Comparison of ENCODE assay signal across 18 cellular contexts in the genomic region with DNA sequence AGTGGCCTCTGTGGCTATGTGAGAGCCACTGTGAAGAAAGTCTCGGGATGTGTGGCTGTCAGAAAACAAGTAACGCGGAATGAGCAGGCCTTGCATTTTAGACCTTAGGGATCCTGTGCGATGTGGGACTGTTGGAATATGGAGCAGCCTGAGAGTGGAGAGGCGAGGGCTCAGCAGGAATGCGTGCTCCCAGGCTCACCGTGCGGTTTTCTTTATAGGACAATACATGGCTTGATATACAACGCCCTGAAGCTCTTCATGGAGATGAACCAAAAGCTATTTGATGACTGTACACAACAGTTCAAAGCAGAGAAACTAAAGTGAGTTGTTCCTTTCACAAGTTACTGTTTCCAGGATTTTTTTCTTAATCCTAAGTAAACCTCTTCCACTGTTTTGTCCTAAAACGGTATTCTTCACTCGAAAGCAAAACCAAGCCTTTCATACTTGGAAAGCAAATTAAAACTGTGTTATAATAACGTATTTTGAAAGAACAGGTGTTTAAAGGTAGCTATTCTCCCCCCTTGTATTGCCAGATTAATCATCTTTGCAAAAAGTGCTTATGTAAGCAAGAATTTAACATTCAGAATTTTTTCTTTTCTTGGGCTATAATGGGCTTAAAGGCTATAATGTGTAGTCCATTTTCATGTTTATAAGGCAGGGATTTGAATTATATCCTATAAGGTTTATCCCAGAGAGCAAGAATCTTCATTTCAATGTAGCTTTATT. TPM values are rescaled to one million over a fixed set of nuclear protein-coding genes. Genes with fewer than 3 reads are reported as not detected.
DNase-seq lines count a peak whose midpoint lies in the region; ATAC-seq and TF ChIP-seq lines count a peak whose summit lies in the region.
"Had no signal": no experiment of that assay in that cellular context is flagged by ENCODE, and none has a peak within 500 bp of the region (broad histone marks: within the 10 kb centered on the region; RNA-seq: fewer than 3 reads in every experiment).

No MANE protein-coding gene starts in this region.

- H3K4me3 Mint-ChIP-seq in activated CD8-positive, alpha-beta T cell treated with anti-CD3 and anti-CD28 coated beads, Interleukin-2, amount 10 ng/mL, durations not matched to agents 7 days and 5 days = no peak overlapping the region
- H3K4me3 Mint-ChIP-seq in activated CD8-positive, alpha-beta T cell treated with anti-CD3 and anti-CD28 coated beads for 36 hours = no peak overlapping the region
- H3K4me3 Mint-ChIP-seq in natural killer cell = no peak overlapping the region
- no peak overlapping the region for H3K4me3 Mint-ChIP-seq in natural killer cell treated with Interleukin-12 subunit alpha and Interleukin-12 subunit beta and Interleukin-15 and Interleukin-18, amount 100 ng/mL, for 72 hours

- no peak overlapping the region for H3K4me2 ChIP-seq in hepatocyte

- no peak overlapping the region for H2AFZ ChIP-seq in hepatocyte

- H3K9me3 Mint-ChIP-seq in activated CD8-positive, alpha-beta T cell treated with anti-CD3 and anti-CD28 coated beads, Interleukin-2, amount 10 ng/mL, durations not matched to agents 7 days and 5 days (ENCODE audit: insufficient read depth) = no peaks in the 10 kb centered on the region
- no peaks in the 10 kb centered on the region for H3K9me3 Mint-ChIP-seq in activated CD8-positive, alpha-beta T cell treated with anti-CD3 and anti-CD28 coated beads for 36 hours
- no peaks in the 10 kb centered on the region for H3K9me3 Mint-ChIP-seq in natural killer cell
- H3K9me3 Mint-ChIP-seq in natural killer cell treated with Interleukin-12 subunit alpha and Interleukin-12 subunit beta and Interleukin-15 and Interleukin-18, amount 100 ng/mL, for 72 hours = no peaks in the 10 kb centered on the region

- H3K36me3 Mint-ChIP-seq in activated CD8-positive, alpha-beta T cell treated with anti-CD3 and anti-CD28 coated beads, Interleukin-2, amount 10 ng/mL, durations not matched to agents 7 days and 5 days (ENCODE audit: low read depth) = peaks cover 60% of the 10 kb centered on the region
- peaks cover 37% of the 10 kb centered on the region for H3K36me3 Mint-ChIP-seq in activated CD8-positive, alpha-beta T cell treated with anti-CD3 and anti-CD28 coated beads for 36 hours (ENCODE audit: low read depth)
- peaks cover 7% of the 10 kb centered on the region for H3K36me3 Mint-ChIP-seq in natural killer cell
- peaks cover 22% of the 10 kb centered on the region for H3K36me3 Mint-ChIP-seq in natural killer cell treated with Interleukin-12 subunit alpha and Interleukin-12 subunit beta and Interleukin-15 and Interleukin-18, amount 100 ng/mL, for 72 hours

- intact Hi-C loops in activated CD8-positive, alpha-beta T cell treated with anti-CD3 and anti-CD28 coated beads for 36 hours (cut with micrococcal nuclease) = no loop called here
- intact Hi-C loops in natural killer cell (cut with micrococcal nuclease) (no loop called here), dorsolateral prefrontal cortex (cut with DNase I) (no loop called here)

- H3K4me3 ChIP-seq in dorsolateral prefrontal cortex = peak overlapping the region in 1 of 59 donors; percentile 4
- H3K4me3 ChIP-seq in hepatocyte = no peak overlapping the region

- H3K27ac ChIP-seq in dorsolateral prefrontal cortex (peak overlapping the region in 32 of 59 donors; percentile 6 to 72 (median 46)), hepatocyte (no peak overlapping the region)

- no peaks in the 10 kb centered on the region for H4K20me1 ChIP-seq in hepatocyte (ENCODE audit: insufficient read depth, poor library complexity, severe bottlenecking)

- H3K27me3 Mint-ChIP-seq in activated CD8-positive, alpha-beta T cell treated with anti-CD3 and anti-CD28 coated beads, Interleukin-2, amount 10 ng/mL, durations not matched to agents 7 days and 5 days (ENCODE audit: low read depth) = no peaks in the 10 kb centered on the region
- no peaks in the 10 kb centered on the region for H3K27me3 Mint-ChIP-seq in activated CD8-positive, alpha-beta T cell treated with anti-CD3 and anti-CD28 coated beads for 36 hours
- no peaks in the 10 kb centered on the region for H3K27me3 Mint-ChIP-seq in natural killer cell (ENCODE audit: low read depth in 2 of 2)
- H3K27me3 Mint-ChIP-seq in natural killer cell treated with Interleukin-12 subunit alpha and Interleukin-12 subunit beta and Interleukin-15 and Interleukin-18, amount 100 ng/mL, for 72 hours = no peaks in the 10 kb centered on the region

- H3K36me3 ChIP-seq in hepatocyte (replicated peaks; ENCODE audit: insufficient read depth, low read depth) = no peaks in the 10 kb centered on the region

- CTCF ChIA-PET in activated CD8-positive, alpha-beta T cell treated with anti-CD3 and anti-CD28 coated beads, Interleukin-2, amount 10 ng/mL, durations not matched to agents 7 days and 5 days (lab: Charles Lee) = interaction anchor here (1.1 to 1.6 kb wide), 3 partner anchors 9 to 202 kb away, joined by 3 to 7 read pairs (median 5); no protein-coding TSS in a partner anchor
- CTCF ChIA-PET in activated CD8-positive, alpha-beta T cell treated with anti-CD3 and anti-CD28 coated beads for 36 hours (lab: Charles Lee) = interaction anchor here (0.6 to 1.5 kb wide), 2 partner anchors 12 to 203 kb away, joined by 3 to 5 read pairs; no protein-coding TSS in a partner anchor

- TF ChIP-seq CTCF in activated CD8-positive, alpha-beta T cell treated with anti-CD3 and anti-CD28 coated beads for 36 hours (IDR thresholded peaks at IDR 0.05) = no peak
- TF ChIP-seq CTCF in natural killer cell (IDR thresholded peaks at IDR 0.05) (no peak), dorsolateral prefrontal cortex (IDR thresholded peaks at IDR 0.05 in 54 of 56, conservative IDR thresholded peaks at IDR 0.05 in 2 of 56; ENCODE audit: low read depth in 1 of 56, partially characterized antibody in 56 of 56) (no peak), hepatocyte (IDR thresholded peaks at IDR 0.05; ENCODE audit: poor library complexity) (no peak)

- no peak for DNase-seq in activated CD8-positive, alpha-beta T cell treated with anti-CD3 and anti-CD28 coated beads, Interleukin-2, amount 10 ng/mL, durations not matched to agents 7 days and 5 days
- DNase-seq in activated CD8-positive, alpha-beta T cell treated with anti-CD3 and anti-CD28 coated beads for 36 hours = no peak
- DNase-seq in natural killer cell (no peak), dorsolateral prefrontal cortex (no peak), hepatocyte (ENCODE audit: low spot score) (no peak)
- no peak for DNase-seq in natural killer cell treated with Interleukin-12 subunit alpha and Interleukin-12 subunit beta and Interleukin-15 and Interleukin-18, amount 100 ng/mL, for 72 hours (ENCODE audit: low spot score)
- DNase-seq: BE2C, GOT3, KG1, NCI-H1105 treated with DMSO at 0.1 percent for 48 hours, NCI-H1694, NCI-H2081 treated with DMSO at 0.1 percent for 48 hours, NCI-H524, NCI-H82, PC-3, RPMI8226, SHP77 treated with DMSO at 0.1 percent for 48 hours had no signal

- 97% methylated on average over 12 of the region's 12 CpGs for WGBS in hepatocyte (ENCODE audit: low lambda C conversion rate, missing lambda C conversion rate)

- no peaks in the 10 kb centered on the region for H3K4me1 ChIP-seq in hepatocyte (ENCODE audit: insufficient read depth)
- H3K4me1 ChIP-seq: BE2C had no signal

- no peak for ATAC-seq in activated CD8-positive, alpha-beta T cell treated with anti-CD3 and anti-CD28 coated beads, Interleukin-2, amount 10 ng/mL, durations not matched to agents 7 days and 5 days
- no peak for ATAC-seq in activated CD8-positive, alpha-beta T cell treated with anti-CD3 and anti-CD28 coated beads for 36 hours
- ATAC-seq in natural killer cell (no peak), GM18909 (IDR thresholded peaks at IDR 0.05; ENCODE audit: poor library complexity, unreplicated experiment) (no peak)
- no peak for ATAC-seq in natural killer cell treated with Interleukin-12 subunit alpha and Interleukin-12 subunit beta and Interleukin-15 and Interleukin-18, amount 100 ng/mL, for 72 hours

- no peaks in the 10 kb centered on the region for H3K9me2 ChIP-seq in hepatocyte (replicated peaks; ENCODE audit: insufficient read depth)

- H3K27ac Mint-ChIP-seq in activated CD8-positive, alpha-beta T cell treated with anti-CD3 and anti-CD28 coated beads, Interleukin-2, amount 10 ng/mL, durations not matched to agents 7 days and 5 days = peak overlapping the region; percentile 49
- no peak overlapping the region for H3K27ac Mint-ChIP-seq in activated CD8-positive, alpha-beta T cell treated with anti-CD3 and anti-CD28 coated beads for 36 hours
- peak overlapping the region; percentile 16 to 38 for H3K27ac Mint-ChIP-seq in natural killer cell
- H3K27ac Mint-ChIP-seq in natural killer cell treated with Interleukin-12 subunit alpha and Interleukin-12 subunit beta and Interleukin-15 and Interleukin-18, amount 100 ng/mL, for 72 hours = peak overlapping the region in 1 of 2 donors; percentile 26

- H3K4me1 Mint-ChIP-seq in activated CD8-positive, alpha-beta T cell treated with anti-CD3 and anti-CD28 coated beads, Interleukin-2, amount 10 ng/mL, durations not matched to agents 7 days and 5 days (ENCODE audit: low read depth) = no peaks in the 10 kb centered on the region
- H3K4me1 Mint-ChIP-seq in activated CD8-positive, alpha-beta T cell treated with anti-CD3 and anti-CD28 coated beads for 36 hours (ENCODE audit: low read depth) = no peaks in the 10 kb centered on the region
- H3K4me1 Mint-ChIP-seq in natural killer cell = no peaks in the 10 kb centered on the region
- H3K4me1 Mint-ChIP-seq in natural killer cell treated with Interleukin-12 subunit alpha and Interleukin-12 subunit beta and Interleukin-15 and Interleukin-18, amount 100 ng/mL, for 72 hours (ENCODE audit: low read depth in 2 of 2) = peaks cover 0 to 2% of the 10 kb centered on the region in 2 donors

- H3K9me3 ChIP-seq in hepatocyte (ENCODE audit: low read depth) = no peaks in the 10 kb centered on the region
- H3K9me3 ChIP-seq: BE2C had no signal

- POLR2A ChIA-PET in activated CD8-positive, alpha-beta T cell treated with anti-CD3 and anti-CD28 coated beads, Interleukin-2, amount 10 ng/mL, durations not matched to agents 7 days and 5 days (lab: Charles Lee) = no interaction called here
- POLR2A ChIA-PET in activated CD8-positive, alpha-beta T cell treated with anti-CD3 and anti-CD28 coated beads for 36 hours (lab: Charles Lee) = no interaction called here

- H3K27me3 ChIP-seq in dorsolateral prefrontal cortex (no peaks in the 10 kb centered on the region), hepatocyte (no peaks in the 10 kb centered on the region)
- H3K27me3 ChIP-seq: BE2C had no signal

- H3K79me2 ChIP-seq in hepatocyte = no peaks in the 10 kb centered on the region

RNA-seq across cellular contexts. Expression of a gene that starts 54.8 kb away (rescaled TPM):
- 100 to 1,000 TPM; 271 to 274 TPM for total RNA-seq in activated CD8-positive, alpha-beta T cell treated with anti-CD3 and anti-CD28 coated beads, Interleukin-2, amount 10 ng/mL, durations not matched to agents 7 days and 5 days
- 100 to 1,000 TPM; 291 to 301 TPM for total RNA-seq in activated CD8-positive, alpha-beta T cell treated with anti-CD3 and anti-CD28 coated beads for 36 hours
- total RNA-seq in natural killer cell (100 to 1,000 TPM; 313 to 381 (median 349) TPM), dorsolateral prefrontal cortex (1,000 to 10,000 TPM in 97 of 120 experiments, 100 to 1,000 TPM in 23; 740 to 1,310 (median 1,110) TPM), hepatocyte (342 and 405 TPM in 2 replicates)
- total RNA-seq in natural killer cell treated with Interleukin-12 subunit alpha and Interleukin-12 subunit beta and Interleukin-15 and Interleukin-18, amount 100 ng/mL, for 72 hours = 100 to 1,000 TPM; 322 to 415 TPM
- polyA plus RNA-seq in hepatocyte = 141 and 164 TPM in 2 replicates
